34 cellular contexts compared by ENCODE assay signal in the genomic region with DNA sequence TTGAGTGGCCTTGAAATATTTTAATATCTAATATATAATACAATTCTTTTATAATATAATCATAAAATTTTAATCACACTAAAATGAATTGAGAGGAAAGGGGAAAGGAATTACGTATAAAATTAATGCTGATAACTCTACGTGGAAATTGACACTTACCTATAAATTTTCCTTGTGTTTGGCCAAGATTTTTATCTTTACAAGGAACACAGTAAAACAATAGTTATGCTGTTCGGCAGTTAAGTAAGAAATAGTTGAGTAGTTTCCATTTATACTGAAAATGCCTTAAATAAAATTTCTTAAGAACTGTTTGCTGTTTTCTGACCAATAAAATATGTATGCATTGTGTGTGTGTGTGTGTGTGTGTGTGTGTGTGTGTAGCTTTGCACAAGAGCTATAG.
"Had no signal": no experiment of that assay in that cellular context is flagged by ENCODE, and none has a peak within 500 bp of the region (broad histone marks: within the 10 kb centered on the region; RNA-seq: fewer than 3 reads in every experiment).

No MANE protein-coding gene starts in this region.

- H3K36me3 ChIP-seq: ascending aorta, cardiac muscle cell had no signal

- H3K4me3 Mint-ChIP-seq: activated B cell treated with CpG ODN at 0.5 μM for 24 hours; activated CD4-positive, alpha-beta memory T cell treated with anti-CD3 and anti-CD28 coated beads for 36 hours; activated CD4-positive, alpha-beta T cell treated with anti-CD3 and anti-CD28 coated beads, Interleukin-2, amount 10 ng/mL, durations not matched to agents 24 days and 14 days; activated CD8-positive, alpha-beta T cell treated with anti-CD3 and anti-CD28 coated beads for 36 hours; activated naive CD4-positive, alpha-beta T cell treated with anti-CD3 and anti-CD28 coated beads, Interleukin-2, amount 10 ng/mL, durations not matched to agents 7 days and 5 days; activated naive CD4-positive, alpha-beta T cell treated with anti-CD3 and anti-CD28 coated beads, Interleukin-2, amount 50 U/mL, for 24 hours; activated naive CD8-positive, alpha-beta T cell; activated naive CD8-positive, alpha-beta T cell treated with anti-CD3 and anti-CD28 coated beads, Interleukin-2, amount 10 ng/mL, durations not matched to agents 7 days and 5 days; activated naive CD8-positive, alpha-beta T cell treated with anti-CD3 and anti-CD28 coated beads, Interleukin-2, amount 50 U/mL, for 24 hours; activated T-cell treated with anti-CD3 and anti-CD28 coated beads, Interleukin-2, amount 50 U/mL, for 24 hours; brain; central memory CD8-positive, alpha-beta T cell; T-helper 1 cell treated with Interleukin-12 subunit alpha and Interleukin-12 subunit beta and Interleukin-4 antibody, amounts not matched to agents 30 μg/mL and 1 μg/mL, for 36 hours; T-helper 2 cell treated with Interferon-gamma antibody and Interleukin-4, amounts not matched to agents 5 μg/mL and 100 μg/mL, for 36 hours had no signal

- H3K9me3 ChIP-seq: ascending aorta had no signal

- H3K27me3 ChIP-seq: ascending aorta, cardiac muscle cell had no signal

- H3K27ac ChIP-seq: ascending aorta, cardiac muscle cell, VCaP had no signal

- H3K4me1 ChIP-seq: ascending aorta had no signal

- H3K4me1 Mint-ChIP-seq: activated B cell treated with CpG ODN at 0.5 μM for 24 hours; activated CD4-positive, alpha-beta T cell treated with anti-CD3 and anti-CD28 coated beads, Interleukin-2, amount 10 ng/mL, durations not matched to agents 24 days and 14 days; activated naive CD4-positive, alpha-beta T cell treated with anti-CD3 and anti-CD28 coated beads, Interleukin-2, amount 10 ng/mL, durations not matched to agents 7 days and 5 days; activated naive CD4-positive, alpha-beta T cell treated with anti-CD3 and anti-CD28 coated beads, Interleukin-2, amount 50 U/mL, for 24 hours; activated naive CD8-positive, alpha-beta T cell treated with anti-CD3 and anti-CD28 coated beads, Interleukin-2, amount 10 ng/mL, durations not matched to agents 7 days and 5 days; activated naive CD8-positive, alpha-beta T cell treated with anti-CD3 and anti-CD28 coated beads, Interleukin-2, amount 50 U/mL, for 24 hours; central memory CD8-positive, alpha-beta T cell had no signal

- H3K4me3 ChIP-seq: ascending aorta, cardiac muscle cell had no signal

- H3K27ac Mint-ChIP-seq: activated B cell treated with CpG ODN at 0.5 μM for 24 hours; activated CD4-positive, alpha-beta memory T cell treated with anti-CD3 and anti-CD28 coated beads for 36 hours; activated CD4-positive, alpha-beta T cell treated with anti-CD3 and anti-CD28 coated beads, Interleukin-2, amount 10 ng/mL, durations not matched to agents 24 days and 14 days; activated CD8-positive, alpha-beta T cell treated with anti-CD3 and anti-CD28 coated beads for 36 hours; activated naive CD4-positive, alpha-beta T cell treated with anti-CD3 and anti-CD28 coated beads, Interleukin-2, amount 10 ng/mL, durations not matched to agents 7 days and 5 days; activated naive CD4-positive, alpha-beta T cell treated with anti-CD3 and anti-CD28 coated beads, Interleukin-2, amount 50 U/mL, for 24 hours; activated naive CD8-positive, alpha-beta T cell; activated naive CD8-positive, alpha-beta T cell treated with anti-CD3 and anti-CD28 coated beads, Interleukin-2, amount 10 ng/mL, durations not matched to agents 7 days and 5 days; activated naive CD8-positive, alpha-beta T cell treated with anti-CD3 and anti-CD28 coated beads, Interleukin-2, amount 50 U/mL, for 24 hours; activated T-cell treated with anti-CD3 and anti-CD28 coated beads, Interleukin-2, amount 50 U/mL, for 24 hours; activated T-helper 2 cell treated with anti-CD3 and anti-CD28 coated beads, Interferon-gamma antibody, Interleukin-2, Interleukin-4, amounts not matched to agents 10 μg/mL and 5 μg/mL and 100 μg/mL, durations not matched to agents 14 hours and 24 hours and 36 hours; brain; T-helper 1 cell treated with Interleukin-12 subunit alpha and Interleukin-12 subunit beta and Interleukin-4 antibody, amounts not matched to agents 30 μg/mL and 1 μg/mL, for 36 hours; T-helper 2 cell treated with Interferon-gamma antibody and Interleukin-4, amounts not matched to agents 5 μg/mL and 100 μg/mL, for 36 hours had no signal

- ATAC-seq: activated CD8-positive, alpha-beta T cell treated with anti-CD3 and anti-CD28 coated beads for 36 hours; activated naive CD8-positive, alpha-beta T cell treated with anti-CD3 and anti-CD28 coated beads, Interleukin-2, amount 50 U/mL, for 24 hours had no signal

- H3K27me3 Mint-ChIP-seq: activated B cell treated with CpG ODN at 0.5 μM for 24 hours; activated CD4-positive, alpha-beta memory T cell treated with anti-CD3 and anti-CD28 coated beads for 36 hours; activated CD4-positive, alpha-beta T cell treated with anti-CD3 and anti-CD28 coated beads, Interleukin-2, amount 10 ng/mL, durations not matched to agents 24 days and 14 days; activated CD8-positive, alpha-beta T cell treated with anti-CD3 and anti-CD28 coated beads for 36 hours; activated naive CD4-positive, alpha-beta T cell treated with anti-CD3 and anti-CD28 coated beads, Interleukin-2, amount 10 ng/mL, durations not matched to agents 7 days and 5 days; activated naive CD4-positive, alpha-beta T cell treated with anti-CD3 and anti-CD28 coated beads, Interleukin-2, amount 50 U/mL, for 24 hours; activated naive CD8-positive, alpha-beta T cell; activated naive CD8-positive, alpha-beta T cell treated with anti-CD3 and anti-CD28 coated beads, Interleukin-2, amount 10 ng/mL, durations not matched to agents 7 days and 5 days; activated naive CD8-positive, alpha-beta T cell treated with anti-CD3 and anti-CD28 coated beads, Interleukin-2, amount 50 U/mL, for 24 hours; activated T-cell treated with anti-CD3 and anti-CD28 coated beads, Interleukin-2, amount 50 U/mL, for 24 hours; brain; central memory CD8-positive, alpha-beta T cell had no signal

- H3K9me3 Mint-ChIP-seq: activated B cell treated with CpG ODN at 0.5 μM for 24 hours; activated CD4-positive, alpha-beta T cell treated with anti-CD3 and anti-CD28 coated beads, Interleukin-2, amount 10 ng/mL, durations not matched to agents 24 days and 14 days; activated CD8-positive, alpha-beta T cell treated with anti-CD3 and anti-CD28 coated beads for 36 hours; activated naive CD4-positive, alpha-beta T cell treated with anti-CD3 and anti-CD28 coated beads, Interleukin-2, amount 10 ng/mL, durations not matched to agents 7 days and 5 days; activated naive CD4-positive, alpha-beta T cell treated with anti-CD3 and anti-CD28 coated beads, Interleukin-2, amount 50 U/mL, for 24 hours; activated naive CD8-positive, alpha-beta T cell treated with anti-CD3 and anti-CD28 coated beads, Interleukin-2, amount 50 U/mL, for 24 hours; activated T-cell treated with anti-CD3 and anti-CD28 coated beads, Interleukin-2, amount 50 U/mL, for 24 hours; central memory CD8-positive, alpha-beta T cell had no signal

- DNase-seq: activated B cell treated with CpG ODN at 0.5 μM for 24 hours; activated CD4-positive, alpha-beta memory T cell treated with anti-CD3 and anti-CD28 coated beads for 36 hours; activated CD4-positive, alpha-beta T cell treated with anti-CD3 and anti-CD28 coated beads for 4 hours; activated CD4-positive, alpha-beta T cell treated with anti-CD3 and anti-CD28 coated beads, Interleukin-2, amount 10 ng/mL, durations not matched to agents 24 days and 14 days; activated CD4-positive, alpha-beta T cell treated with anti-CD3 and anti-CD28 coated beads, Interleukin-2, amount 50 U/mL, for 1 hour; activated CD4-positive, alpha-beta T cell treated with anti-CD3 and anti-CD28 coated beads, Interleukin-2, amount 50 U/mL, for 4 hours; activated CD4-positive, CD25-positive, alpha-beta regulatory T cell treated with anti-CD3 and anti-CD28 coated beads, Interleukin-2, amount 50 U/mL, for 72 hours; activated CD8-positive, alpha-beta memory T cell treated with anti-CD3 and anti-CD28 coated beads, Interleukin-2, amount 50 U/mL, for 4 hours; activated CD8-positive, alpha-beta T cell treated with anti-CD3 and anti-CD28 coated beads for 36 hours; activated effector memory CD4-positive, alpha-beta T cell treated with Interleukin-2 at 50 U/mL for 16 hours; activated gamma-delta T cell; activated naive CD4-positive, alpha-beta T cell treated with anti-CD3 and anti-CD28 coated beads, Interleukin-2, amount 10 ng/mL, durations not matched to agents 7 days and 5 days; activated naive CD4-positive, alpha-beta T cell treated with Interleukin-2 at 50 U/mL for 16 hours; activated naive CD8-positive, alpha-beta T cell treated with anti-CD3 and anti-CD28 coated beads, Interleukin-2, amount 10 ng/mL, durations not matched to agents 7 days and 5 days; activated naive CD8-positive, alpha-beta T cell treated with anti-CD3 and anti-CD28 coated beads, Interleukin-2, amount 50 U/mL, for 24 hours; activated T-cell treated with anti-CD3 and anti-CD28 coated beads, Interleukin-2, amount 50 U/mL, for 24 hours; activated T-cell treated with anti-CD3 and anti-CD28 coated beads, Interleukin-2, amount 50 U/mL, for 48 hours; amygdala; anterior cingulate cortex; caudate nucleus; cerebellar nuclear complex; T-helper 1 cell; T-helper 2 cell; T-helper 9 cell had no signal

- H3K36me3 Mint-ChIP-seq: activated CD4-positive, alpha-beta memory T cell treated with anti-CD3 and anti-CD28 coated beads for 36 hours; activated naive CD4-positive, alpha-beta T cell treated with anti-CD3 and anti-CD28 coated beads, Interleukin-2, amount 10 ng/mL, durations not matched to agents 7 days and 5 days; activated naive CD4-positive, alpha-beta T cell treated with anti-CD3 and anti-CD28 coated beads, Interleukin-2, amount 50 U/mL, for 24 hours; activated naive CD8-positive, alpha-beta T cell; activated naive CD8-positive, alpha-beta T cell treated with anti-CD3 and anti-CD28 coated beads, Interleukin-2, amount 10 ng/mL, durations not matched to agents 7 days and 5 days; brain had no signal
